16 cellular contexts compared by ENCODE assay signal in genomic region chr16:10093564-10093963, GRCh38.
"Had no signal": no experiment of that assay in that cellular context is flagged by ENCODE, and none has a peak within 500 bp of the region (broad histone marks: within the 10 kb centered on the region; RNA-seq: fewer than 3 reads in every experiment).

No MANE protein-coding gene starts in this region.

- H3K27me3 ChIP-seq: neutrophil, vagina had no signal

- H3K36me3 ChIP-seq: neutrophil, tibial nerve, vagina had no signal

- DNase-seq: activated CD4-positive, alpha-beta T cell treated with anti-CD3 and anti-CD28 coated beads for 1 hour; activated CD4-positive, alpha-beta T cell treated with anti-CD3 and anti-CD28 coated beads, Interleukin-2, amount 50 U/mL, for 48 hours; activated CD8-positive, alpha-beta memory T cell treated with anti-CD3 and anti-CD28 coated beads, Interleukin-2, amount 10 ng/mL, durations not matched to agents 7 days and 5 days; activated effector memory CD4-positive, alpha-beta T cell treated with anti-CD3 and anti-CD28 coated beads, Interleukin-2, amount 50 U/mL, for 16 hours; activated T-cell treated with anti-CD3 and anti-CD28 coated beads, Interleukin-2, amount 50 U/mL, for 4 hours; amygdala; endodermal cell; erythroblast; foreskin fibroblast; left colon; naive thymus-derived CD8-positive, alpha-beta T cell had no signal

- H3K4me1 ChIP-seq: tibial nerve, vagina had no signal

- H3K9me3 ChIP-seq: neutrophil, vagina had no signal

- H3K4me2 ChIP-seq: smooth muscle cell had no signal

- H3K4me3 ChIP-seq: lung, smooth muscle cell, tibial nerve, vagina had no signal

- ATAC-seq: activated CD8-positive, alpha-beta memory T cell treated with anti-CD3 and anti-CD28 coated beads, Interleukin-2, amount 10 ng/mL, durations not matched to agents 7 days and 5 days; activated T-cell treated with anti-CD3 and anti-CD28 coated beads, Interleukin-2, amount 50 U/mL, for 4 hours; left colon; naive thymus-derived CD8-positive, alpha-beta T cell had no signal

- H3K27ac ChIP-seq: neutrophil, tibial nerve, vagina had no signal
